Comparison of ENCODE assay signal across 8 cellular contexts in the genomic region with DNA sequence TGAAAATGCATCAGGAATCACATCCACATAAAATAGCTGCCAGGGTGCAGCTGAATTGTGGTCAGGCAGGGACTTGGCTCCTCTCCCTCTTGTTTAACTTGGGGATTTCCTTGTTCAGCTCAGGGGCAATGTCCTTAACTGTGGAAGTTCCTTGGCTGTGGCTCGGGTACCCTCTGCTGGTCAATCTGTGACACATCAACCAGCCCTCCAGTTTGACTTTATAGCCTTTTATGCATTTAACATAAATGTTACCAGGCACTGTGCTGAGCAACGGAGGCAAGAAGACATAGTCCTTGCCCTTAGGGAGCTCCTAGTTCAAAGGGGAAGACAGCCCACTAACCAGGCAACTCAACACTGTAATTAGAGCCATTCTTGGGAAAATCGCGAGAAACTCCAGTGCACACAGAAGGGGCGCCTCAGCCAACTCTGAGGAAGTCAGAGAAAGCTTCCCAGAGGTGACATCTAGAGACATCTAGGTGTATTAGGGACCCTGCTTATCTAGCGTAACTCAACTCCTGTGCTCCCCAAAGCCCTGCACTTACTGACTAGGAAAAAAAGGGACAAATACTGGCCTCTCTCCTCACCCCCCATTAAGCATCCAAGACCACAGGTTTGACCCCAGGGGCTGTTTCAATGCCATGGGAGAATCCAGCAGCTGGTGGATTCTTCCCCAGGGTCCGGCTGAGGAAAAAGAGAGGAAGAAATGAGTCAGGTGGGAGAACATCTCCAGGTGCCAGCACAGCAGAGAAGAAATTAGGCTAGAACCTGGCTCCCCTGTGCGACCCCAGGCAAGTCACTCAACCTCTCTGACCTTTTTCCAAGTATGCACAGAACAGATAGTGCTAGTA. TPM values are rescaled to one million over a fixed set of nuclear protein-coding genes. Genes with fewer than 3 reads are reported as not detected.
DNase-seq lines count a peak whose midpoint lies in the region; ATAC-seq and TF ChIP-seq lines count a peak whose summit lies in the region.

No MANE protein-coding gene starts in this region.

- H3T11ph ChIP-seq in H9 (ENCODE audit: low read length) = no peak overlapping the region

- peak overlapping the region; percentile 78 for H3K4me3 ChIP-seq in lower lobe of right lung

- ATAC-seq in lower lobe of right lung (no peak), HG02763 (IDR thresholded peaks at IDR 0.05; ENCODE audit: unreplicated experiment) (no peak)

- H2BK20ac ChIP-seq in H9 (ENCODE audit: low read depth, low read length, poor library complexity, severe bottlenecking) = no peak overlapping the region

- intact Hi-C loops in lower lobe of right lung (cut with DNase I) = loop anchor here (5.0 kb wide), 1 partner anchor 187 kb away; the partner anchor contains the start of gene PDZD9

- H4K5ac ChIP-seq in H9 (ENCODE audit: insufficient read length, low read depth, low read length) = no peak overlapping the region

- H3K27me3 Mint-ChIP-seq in H9 (ENCODE audit: low read depth) = peaks cover 13% of the 10 kb centered on the region

- H3K23ac ChIP-seq in H9 (ENCODE audit: insufficient read length, low read depth, low read length) = no peak overlapping the region

- H4K8ac ChIP-seq in H9 (replicated peaks; ENCODE audit: insufficient read length, low read depth, low read length) = no peak overlapping the region

- no peaks in the 10 kb centered on the region for H3K27me3 ChIP-seq in H9 (ENCODE audit: insufficient read depth, low read length)
- no peaks in the 10 kb centered on the region for H3K27me3 ChIP-seq in lower lobe of right lung (ENCODE audit: low read depth)

- no peaks in the 10 kb centered on the region for H4K20me1 ChIP-seq in H9 (ENCODE audit: control insufficient read depth, insufficient read depth, insufficient read length)

- no peak overlapping the region for H3K9ac ChIP-seq in H9 (ENCODE audit: extremely low read depth, insufficient read length, low read length)

- no peaks in the 10 kb centered on the region for H3K9me3 Mint-ChIP-seq in H9

- H3K79me2 ChIP-seq in H9 (ENCODE audit: insufficient read depth, low read length) = no peaks in the 10 kb centered on the region

- peaks cover 28 to 35% of the 10 kb centered on the region in 2 experiments for H3K4me1 Mint-ChIP-seq in H9

- TF ChIP-seq CTCF in H9 (conservative IDR thresholded peaks at IDR 0.05) = peak; percentile 90
- peak; percentile 84 for TF ChIP-seq CTCF in lower lobe of right lung (IDR thresholded peaks at IDR 0.05)

- H3K79me1 ChIP-seq in H9 (ENCODE audit: insufficient read depth, low read depth, low read length, poor library complexity, severe bottlenecking) = no peaks in the 10 kb centered on the region

- no peak overlapping the region for H2BK12ac ChIP-seq in H9 (ENCODE audit: insufficient read length, low read depth, low read length)

- no peak overlapping the region for H2BK120ac ChIP-seq in H9 (ENCODE audit: low read depth, low read length, poor library complexity, severe bottlenecking)

- no peaks in the 10 kb centered on the region for H3K36me3 Mint-ChIP-seq in H9 (ENCODE audit: insufficient read depth in 1 of 3, low read depth in 3 of 3)

- peaks cover 12% of the 10 kb centered on the region for H3K23me2 ChIP-seq in H9 (ENCODE audit: insufficient read length, low read depth, low read length, poor library complexity, severe bottlenecking)

- H3K4me2 ChIP-seq in H9 (ENCODE audit: insufficient read depth, insufficient read length, low read length) = peak overlapping the region; percentile 73

- H2AK5ac ChIP-seq in H9 (ENCODE audit: insufficient read length, low read length) = no peak overlapping the region

- no peak overlapping the region for H2AFZ ChIP-seq in H9 (ENCODE audit: low read length)

- H3K4me1 ChIP-seq in H9 (ENCODE audit: insufficient read depth, low read length) (no peaks in the 10 kb centered on the region; the same call in 1 of the 2 replicates), lower lobe of right lung (peaks cover 41% of the 10 kb centered on the region)

- H3K18ac ChIP-seq in H9 (ENCODE audit: insufficient read length, low read depth, low read length) = no peak overlapping the region

- no peak overlapping the region for H3K4ac ChIP-seq in H9 (ENCODE audit: low read depth, low read length)

- peak; percentile 72 for DNase-seq in AG20443 (ENCODE audit: low spot score)
- DNase-seq in H9 = peak; percentile 75
- peak; percentile 64 to 87 for DNase-seq in NCI-H526 (lab: John Stamatoyannopoulos, UW)
- peak; percentile 72 for DNase-seq in activated CD4-positive, alpha-beta T cell treated with anti-CD3 and anti-CD28 coated beads for 48 hours
- DNase-seq in dermis blood vessel endothelial cell = peak; percentile 93
- peak; percentile 65 for DNase-seq in lower lobe of right lung
- DNase-seq in stimulated activated CD4-positive, alpha-beta T cell treated with anti-CD3 and anti-CD28 coated beads, TNF-alpha, amount 100 ng/mL, for 48 hours (ENCODE audit: low read depth in 3 of 3) = peak; percentile 30 to 41 (median 31)

- no peaks in the 10 kb centered on the region for H3K9me3 ChIP-seq in H9 (ENCODE audit: control insufficient read depth, low read depth, low read length)
- no peaks in the 10 kb centered on the region for H3K9me3 ChIP-seq in lower lobe of right lung

- no peak overlapping the region for H2BK5ac ChIP-seq in H9 (ENCODE audit: insufficient read length, low read length)

- no peak overlapping the region for H3K14ac ChIP-seq in H9 (ENCODE audit: insufficient read depth, low read length)

- no peaks in the 10 kb centered on the region for H3K36me3 ChIP-seq in lower lobe of right lung

- H3K27ac ChIP-seq in H9 (ENCODE audit: insufficient read length, low read depth, low read length) (no peak overlapping the region), lower lobe of right lung (peak overlapping the region; percentile 93)

- H3K56ac ChIP-seq in H9 (ENCODE audit: insufficient read length, low read depth, low read length) = no peak overlapping the region

- peak overlapping the region in 1 of 3 experiments; percentile 56; a peak in 1 of 7 replicates for H3K27ac Mint-ChIP-seq in H9

- H3K4me3 Mint-ChIP-seq in H9 = peak overlapping the region in 1 of 2 experiments; percentile 92; a peak in 4 of 5 replicates

- no CpG with 5 or more reads among the region's 8 CpGs for WGBS in H9 (ENCODE audit: extremely low coverage, insufficient read length, low lambda C conversion rate)

- no peak overlapping the region for H4K91ac ChIP-seq in H9 (ENCODE audit: insufficient read length, low read depth, low read length)

- no peak overlapping the region for H2BK15ac ChIP-seq in H9 (ENCODE audit: low read depth, low read length)

RNA-seq across cellular contexts. Expression of gene EEF2K, which starts 17.3 kb away (rescaled TPM):
- total RNA-seq in H9 (2021) = 19.6 and 20.7 TPM in 2 replicates
- total RNA-seq in dermis blood vessel endothelial cell = 44.1 and 59.6 TPM in 2 replicates
- 35.2 TPM for total RNA-seq in lower lobe of right lung

RNA-seq across cellular contexts. Expression of gene SDR42E2, which starts 26.5 kb away (rescaled TPM):
- total RNA-seq in H9 (2021) = 0.09 TPM in 1 of 2 replicates, not detected in the other
- total RNA-seq in dermis blood vessel endothelial cell = not detected in 2 replicates
- total RNA-seq in lower lobe of right lung = 0.24 TPM

Comparison
In these comparisons a context has a peak if more than half of its experiments do, and no peak if none do; other contexts are left out.
1. DNase-seq: peak in every context shown above with its lines; median percentile 93 in dermis blood vessel endothelial cell; 76 in NCI-H526; 75 in H9; 72 in AG20443; 72 in activated CD4-positive, alpha-beta T cell treated with anti-CD3 and anti-CD28 coated beads for 48 hours; 65 in lower lobe of right lung; 31 in stimulated activated CD4-positive, alpha-beta T cell treated with anti-CD3 and anti-CD28 coated beads, TNF-alpha, amount 100 ng/mL, for 48 hours.